ENCODE assay signal across 8 cellular contexts in the genomic region with DNA sequence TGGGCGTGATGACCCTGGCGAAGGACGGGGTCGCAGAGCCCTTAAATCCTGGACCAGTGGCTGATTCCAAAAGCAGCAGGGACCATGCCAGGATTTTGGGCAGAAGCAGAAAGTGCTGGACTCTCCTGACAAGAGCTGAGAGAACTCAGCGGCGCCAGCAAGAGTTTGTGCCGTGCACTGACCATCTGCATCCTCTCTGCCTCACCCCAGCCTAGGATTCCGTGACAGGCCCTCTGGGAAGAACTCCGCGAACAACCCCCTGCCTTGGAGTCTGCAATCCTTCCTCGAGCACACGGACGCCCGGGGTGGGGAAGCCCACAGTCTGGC. TPM values are rescaled to one million over a fixed set of nuclear protein-coding genes. Genes with fewer than 3 reads are reported as not detected.
DNase-seq lines count a peak whose midpoint lies in the region; ATAC-seq and TF ChIP-seq lines count a peak whose summit lies in the region.

No MANE protein-coding gene starts in this region.

- ATAC-seq in Right ventricle myocardium superior (ENCODE audit: poor library complexity), result peak; percentile 31

- DNase-seq in GM04503 (ENCODE audit: low read depth) (peak; percentile 6), Right ventricle myocardium superior (no peak), retinal pigment epithelial cell (ENCODE audit: low read depth) (no peak), NCI-H510A (lab: John Stamatoyannopoulos, UW) (no peak), CD1c-positive myeloid dendritic cell (ENCODE audit: extremely low spot score) (no peak), erythroblast (lab: John Stamatoyannopoulos, UW) (no peak), COR-L47 (lab: John Stamatoyannopoulos, UW) (no peak)

- intact Hi-C loops in Right ventricle myocardium superior (cut with DNase I), result no loop called here

- H3K9me3 ChIP-seq in SU-DHL-6 (ENCODE audit: insufficient read depth, low read length), result 0 out of 2 replicates have a peak, but pooled peaks cover 4% of the 10 kb centered on the region

- no peaks in the 10 kb centered on the region; the same call in 1 of the 2 replicates for H3F3A ChIP-seq in SU-DHL-6 (ENCODE audit: insufficient read depth)

- peak overlapping the region; percentile 70 for H3K4me3 ChIP-seq in SU-DHL-6 (ENCODE audit: insufficient read depth, low read length, poor library complexity, severe bottlenecking)
- peak overlapping the region; percentile 90 for H3K4me3 ChIP-seq in retinal pigment epithelial cell (ENCODE audit: low read length)

- peaks cover 11% of the 10 kb centered on the region for H3K79me2 ChIP-seq in SU-DHL-6 (ENCODE audit: insufficient read depth, low read length)

- H3K27ac ChIP-seq in SU-DHL-6 (ENCODE audit: low read depth, low read length), result no peak overlapping the region

- H2AFZ ChIP-seq in SU-DHL-6 (ENCODE audit: low read depth, low read length, severe bottlenecking), result peak overlapping the region; percentile 71

- H3K27me3 ChIP-seq in SU-DHL-6 (ENCODE audit: low read length), result no peaks in the 10 kb centered on the region

- no peaks in the 10 kb centered on the region for H3K9me2 ChIP-seq in SU-DHL-6 (replicated peaks; ENCODE audit: insufficient read depth, low read length)

- H3K4me2 ChIP-seq in SU-DHL-6 (ENCODE audit: low read depth, low read length, poor library complexity, severe bottlenecking), result peak overlapping the region; percentile 69

- TF ChIP-seq CTCF in SU-DHL-6 (IDR thresholded peaks at IDR 0.05; ENCODE audit: insufficient read depth, low read length, poor library complexity, severe bottlenecking) (no peak), retinal pigment epithelial cell (conservative IDR thresholded peaks at IDR 0.05; ENCODE audit: low read depth, low read length) (no peak)

- no peaks in the 10 kb centered on the region for H4K20me1 ChIP-seq in SU-DHL-6 (ENCODE audit: low read depth, low read length)

- peak overlapping the region; percentile 87 for H3K9ac ChIP-seq in SU-DHL-6 (ENCODE audit: low read length)

- no peak for TF ChIP-seq POLR2A in erythroblast (IDR thresholded peaks at IDR 0.05; ENCODE audit: low read length)

- H3K36me3 ChIP-seq in SU-DHL-6 (ENCODE audit: low read length), result no peaks in the 10 kb centered on the region

RNA-seq across cellular contexts. Expression of gene NDUFV1, which starts 0.6 kb away (rescaled TPM):
- 754 TPM for total RNA-seq in Right ventricle myocardium superior

RNA-seq across cellular contexts. Expression of gene GSTP1, which starts 22.5 kb away (rescaled TPM):
- 361 TPM for total RNA-seq in Right ventricle myocardium superior

RNA-seq across cellular contexts. Expression of gene NUDT8, which starts 23.6 kb away (rescaled TPM):
- total RNA-seq in Right ventricle myocardium superior, result 110 TPM

RNA-seq across cellular contexts. Expression of gene TBX10, which starts 33.5 kb away (rescaled TPM):
- 0.51 TPM for total RNA-seq in Right ventricle myocardium superior

RNA-seq across cellular contexts. Expression of gene ACY3, which starts 44.4 kb away (rescaled TPM):
- total RNA-seq in Right ventricle myocardium superior, result not detected
